ENCODE assay signal across 24 cellular contexts in genomic region chr13:74768521-74769090, GRCh38.
"Had no signal": no experiment of that assay in that cellular context is flagged by ENCODE, and none has a peak within 500 bp of the region (broad histone marks: within the 10 kb centered on the region; RNA-seq: fewer than 3 reads in every experiment).

No MANE protein-coding gene starts in this region.

- H3K36me3 Mint-ChIP-seq: activated CD4-positive, alpha-beta memory T cell treated with anti-CD3 and anti-CD28 coated beads for 36 hours; activated naive CD8-positive, alpha-beta T cell; naive thymus-derived CD4-positive, alpha-beta T cell had no signal

- H3K27ac Mint-ChIP-seq: activated B cell treated with CpG ODN at 0.5 μM for 24 hours; activated CD4-positive, alpha-beta memory T cell treated with anti-CD3 and anti-CD28 coated beads for 36 hours; activated naive CD8-positive, alpha-beta T cell; activated T-helper 1 cell treated with anti-CD3 and anti-CD28 coated beads, Interleukin-12 subunit alpha, Interleukin-12 subunit beta, Interleukin-2, Interleukin-4 antibody, amounts not matched to agents 30 ng/mL and 10 ng/mL and 1 ng/mL, durations not matched to agents 14 hours and 24 hours and 36 hours; effector memory CD8-positive, alpha-beta T cell; naive thymus-derived CD4-positive, alpha-beta T cell; stimulated activated naive CD8-positive, alpha-beta T cell treated with anti-CD3 and anti-CD28 coated beads, Interleukin-15, Interleukin-2, amounts not matched to agents 100 ng/mL and 50 ng/mL, for 24 hours had no signal

- H3K4me3 Mint-ChIP-seq: activated B cell treated with CpG ODN at 0.5 μM for 24 hours; activated CD4-positive, alpha-beta memory T cell treated with anti-CD3 and anti-CD28 coated beads for 36 hours; activated naive CD8-positive, alpha-beta T cell; activated T-helper 1 cell treated with anti-CD3 and anti-CD28 coated beads, Interleukin-12 subunit alpha, Interleukin-12 subunit beta, Interleukin-2, Interleukin-4 antibody, amounts not matched to agents 30 ng/mL and 10 ng/mL and 1 ng/mL, durations not matched to agents 14 hours and 24 hours and 36 hours; effector memory CD8-positive, alpha-beta T cell; naive thymus-derived CD4-positive, alpha-beta T cell; stimulated activated naive CD8-positive, alpha-beta T cell treated with anti-CD3 and anti-CD28 coated beads, Interleukin-15, Interleukin-2, amounts not matched to agents 100 ng/mL and 50 ng/mL, for 24 hours had no signal

- H3K27ac ChIP-seq: cardiac muscle cell, left lung, psoas muscle, suprapubic skin, transverse colon, vagina had no signal

- H3K9me3 ChIP-seq: left lung, psoas muscle, suprapubic skin, transverse colon, vagina had no signal

- H3K27me3 ChIP-seq: cardiac muscle cell, left lung, suprapubic skin, transverse colon, vagina had no signal

- H3K27me3 Mint-ChIP-seq: activated B cell treated with CpG ODN at 0.5 μM for 24 hours; activated CD4-positive, alpha-beta memory T cell treated with anti-CD3 and anti-CD28 coated beads for 36 hours; activated naive CD8-positive, alpha-beta T cell had no signal

- ATAC-seq: effector memory CD8-positive, alpha-beta T cell; left lung; naive thymus-derived CD4-positive, alpha-beta T cell; psoas muscle; right cardiac atrium had no signal

- H3K4me1 ChIP-seq: left lung, psoas muscle, suprapubic skin, transverse colon, vagina had no signal

- H3K4me1 Mint-ChIP-seq: activated B cell treated with CpG ODN at 0.5 μM for 24 hours; naive thymus-derived CD4-positive, alpha-beta T cell had no signal

- H3K4me3 ChIP-seq: cardiac muscle cell, left lung, psoas muscle, skin epidermis, suprapubic skin, transverse colon, vagina had no signal

- DNase-seq: activated B cell treated with CpG ODN at 0.5 μM for 24 hours; activated CD4-positive, alpha-beta memory T cell treated with anti-CD3 and anti-CD28 coated beads for 36 hours; activated CD4-positive, alpha-beta T cell treated with anti-CD3 and anti-CD28 coated beads for 4 hours; activated gamma-delta T cell treated with Interleukin-2 at 50 U/mL for 16 hours; activated T-cell treated with anti-CD3 and anti-CD28 coated beads for 4 hours; amniotic stem cell; effector memory CD8-positive, alpha-beta T cell; head of caudate nucleus; kidney; left lung; mammary epithelial cell; naive thymus-derived CD4-positive, alpha-beta T cell; psoas muscle; right cardiac atrium; stimulated activated CD4-positive, alpha-beta T cell treated with anti-CD3 and anti-CD28 coated beads, Interleukin-15, amount 100 ng/mL, for 24 hours; stimulated activated CD4-positive, alpha-beta T cell treated with anti-CD3 and anti-CD28 coated beads, Interleukin-2, amount 100 ng/mL, for 48 hours; transverse colon had no signal

- H3K9me3 Mint-ChIP-seq: activated CD4-positive, alpha-beta memory T cell treated with anti-CD3 and anti-CD28 coated beads for 36 hours; activated T-helper 1 cell treated with anti-CD3 and anti-CD28 coated beads, Interleukin-12 subunit alpha, Interleukin-12 subunit beta, Interleukin-2, Interleukin-4 antibody, amounts not matched to agents 30 ng/mL and 10 ng/mL and 1 ng/mL, durations not matched to agents 14 hours and 24 hours and 36 hours; effector memory CD8-positive, alpha-beta T cell; naive thymus-derived CD4-positive, alpha-beta T cell; stimulated activated naive CD8-positive, alpha-beta T cell treated with anti-CD3 and anti-CD28 coated beads, Interleukin-15, Interleukin-2, amounts not matched to agents 100 ng/mL and 50 ng/mL, for 24 hours had no signal

- H3K36me3 ChIP-seq: cardiac muscle cell, left lung, suprapubic skin, transverse colon, vagina had no signal
